Comparison of ENCODE assay signal across 6 cellular contexts in genomic region chr17:61560071-61560470, GRCh38.
"Had no signal": no experiment of that assay in that cellular context is flagged by ENCODE, and none has a peak within 500 bp of the region (broad histone marks: within the 10 kb centered on the region; RNA-seq: fewer than 3 reads in every experiment).

No MANE protein-coding gene starts in this region.

- DNase-seq: GDM1, GF-D8 had no signal

- FAIRE-seq: GM12891, GM12892, GM18507, GM19239 had no signal
